17 cellular contexts compared by ENCODE assay signal in the genomic region with DNA sequence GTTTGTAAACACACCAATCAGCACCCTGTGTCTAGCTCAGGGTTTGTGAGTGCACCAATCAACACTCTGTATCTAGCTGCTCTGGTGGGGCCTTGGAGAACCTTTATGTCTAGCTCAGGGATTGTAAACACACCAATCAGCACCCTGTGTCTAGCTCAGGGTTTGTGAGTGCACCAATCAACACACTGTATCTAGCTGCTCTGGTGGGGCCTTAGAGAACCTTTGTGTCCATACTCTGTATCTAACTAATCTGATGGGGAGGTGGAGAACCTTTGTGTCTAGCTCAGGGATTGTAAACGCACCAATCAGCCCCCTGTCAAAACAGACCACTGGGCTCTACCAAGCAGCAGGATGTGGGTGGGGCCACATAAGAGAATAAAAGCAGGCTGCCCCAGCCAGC. TPM values are rescaled to one million over a fixed set of nuclear protein-coding genes. Genes with fewer than 3 reads are reported as not detected.
"Had no signal": no experiment of that assay in that cellular context is flagged by ENCODE, and none has a peak within 500 bp of the region (broad histone marks: within the 10 kb centered on the region; RNA-seq: fewer than 3 reads in every experiment).

No MANE protein-coding gene starts in this region.

RNA-seq across cellular contexts. Expression of gene QRFP, which starts 14.1 kb away (rescaled TPM):
- total RNA-seq: dermis blood vessel endothelial cell, dorsolateral prefrontal cortex, esophagus mucosa, gastrocnemius medialis, glomerular endothelial cell, heart right ventricle, kidney epithelial cell, left cardiac atrium, left ventricle myocardium superior, lower leg skin, lower lobe of right lung, lung microvascular endothelial cell, mesenteric fat pad, mesothelial cell of epicardium, myocyte had no signal
- polyA plus RNA-seq: keratinocyte had no signal

RNA-seq across cellular contexts. Expression of gene FIBCD1, which starts 28.4 kb away (rescaled TPM):
- total RNA-seq: esophagus squamous epithelium, gastrocnemius medialis, glomerular endothelial cell, lung microvascular endothelial cell, mesenteric fat pad had no signal
